ENCODE assay signal across 23 cellular contexts in the genomic region with DNA sequence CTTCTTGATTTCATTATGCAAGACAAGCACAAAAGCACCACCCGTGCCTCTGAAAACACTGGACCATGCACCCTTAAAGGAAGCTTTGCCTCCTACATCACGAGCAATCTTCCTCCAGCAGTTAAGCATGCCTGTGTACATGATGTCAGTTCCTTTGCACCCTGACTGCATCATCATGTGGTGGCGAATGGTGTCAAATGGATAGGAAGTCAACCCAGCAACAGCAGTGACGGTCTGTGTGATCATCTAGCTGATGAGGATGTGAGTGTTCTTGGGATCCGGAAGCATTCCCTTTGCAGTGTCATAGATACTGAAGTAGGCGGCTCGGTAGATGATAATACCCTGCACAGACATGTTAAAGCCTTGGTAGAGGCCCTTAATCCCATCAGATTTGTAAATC.
DNase-seq lines count a peak whose midpoint lies in the region; ATAC-seq, FAIRE-seq and TF ChIP-seq lines count a peak whose summit lies in the region.
"Had no signal": no experiment of that assay in that cellular context is flagged by ENCODE, and none has a peak within 500 bp of the region (broad histone marks: within the 10 kb centered on the region; RNA-seq: fewer than 3 reads in every experiment).

No MANE protein-coding gene starts in this region.

- WGBS in mesendoderm (ENCODE audit: extremely low coverage, insufficient coverage, low lambda C conversion rate) = no CpG with 5 or more reads among the region's 7 CpGs

- no peak overlapping the region for H3K23ac ChIP-seq in mesendoderm (ENCODE audit: low read length)

- TF ChIP-seq CTCF in bronchial epithelial cell (IDR thresholded peaks at IDR 0.05; ENCODE audit: insufficient read depth, low read length, severe bottlenecking) (no peak), dorsolateral prefrontal cortex (IDR thresholded peaks at IDR 0.05 in 54 of 56, conservative IDR thresholded peaks at IDR 0.05 in 2 of 56; ENCODE audit: low read depth in 1 of 56, partially characterized antibody in 56 of 56) (no peak)

- no peak overlapping the region for H2AK5ac ChIP-seq in mesendoderm (ENCODE audit: low read length)

- H3K9ac ChIP-seq in mesendoderm (ENCODE audit: low read length) = no peak overlapping the region
- H3K9ac ChIP-seq: BLaER1 treated with 17β-estradiol and CSF1 and Interleukin-3, amounts not matched to agents 10 nM and 100 nM had no signal

- no peak overlapping the region for H2BK120ac ChIP-seq in mesendoderm (ENCODE audit: low read depth, low read length)

- no peak overlapping the region for H3K4me2 ChIP-seq in mesendoderm (ENCODE audit: low read length)
- H3K4me2 ChIP-seq: A549; BLaER1 treated with 17β-estradiol and CSF1 and Interleukin-3, amounts not matched to agents 10 nM and 100 nM; GM23338 had no signal

- intact Hi-C loops in dorsolateral prefrontal cortex (cut with DNase I) = no loop called here

- no peak overlapping the region for H4K5ac ChIP-seq in mesendoderm (ENCODE audit: low read length)

- H3K27me3 ChIP-seq in bronchial epithelial cell (ENCODE audit: control insufficient read depth, insufficient read depth, low read length) (no peaks in the 10 kb centered on the region), dorsolateral prefrontal cortex (no peaks in the 10 kb centered on the region), mesendoderm (ENCODE audit: insufficient read depth, low read length, poor library complexity) (no peaks in the 10 kb centered on the region)
- H3K27me3 ChIP-seq: BE2C; BLaER1 treated with 17β-estradiol and CSF1 and Interleukin-3, amounts not matched to agents 10 nM and 100 nM had no signal

- no peak for ATAC-seq in GM19452 (IDR thresholded peaks at IDR 0.05; ENCODE audit: unreplicated experiment)
- ATAC-seq: A549, GM23338 had no signal

- no peak overlapping the region for H3K4me3 ChIP-seq in bronchial epithelial cell (ENCODE audit: low read depth, low read length)
- H3K4me3 ChIP-seq in dorsolateral prefrontal cortex = no peak overlapping the region
- no peak overlapping the region for H3K4me3 ChIP-seq in mesendoderm (ENCODE audit: low read length)
- H3K4me3 ChIP-seq: A549; BLaER1 treated with 17β-estradiol and CSF1 and Interleukin-3, amounts not matched to agents 10 nM and 100 nM; GM23338 had no signal

- no peak overlapping the region for H2BK15ac ChIP-seq in mesendoderm (replicated peaks; ENCODE audit: low read depth)

- no peak overlapping the region for H4K8ac ChIP-seq in mesendoderm (ENCODE audit: low read depth, low read length)

- H3K27ac ChIP-seq in dorsolateral prefrontal cortex (no peak overlapping the region), mesendoderm (ENCODE audit: low read depth, low read length) (no peak overlapping the region)
- H3K27ac ChIP-seq: A549; BLaER1 treated with 17β-estradiol and CSF1 and Interleukin-3, amounts not matched to agents 10 nM and 100 nM had no signal

- H3K79me2 ChIP-seq in mesendoderm (ENCODE audit: control insufficient read depth, insufficient read depth, low read length) = no peaks in the 10 kb centered on the region

- no peak overlapping the region for H2BK5ac ChIP-seq in mesendoderm (ENCODE audit: low read length)

- no peaks in the 10 kb centered on the region for H3K4me1 ChIP-seq in mesendoderm (ENCODE audit: control insufficient read depth, low read depth, low read length)
- H3K4me1 ChIP-seq: A549; BE2C; BLaER1 treated with 17β-estradiol and CSF1 and Interleukin-3, amounts not matched to agents 10 nM and 100 nM had no signal

- peak; percentile 23 for FAIRE-seq in bronchial epithelial cell (lab: Jason Lieb, UNC)
- FAIRE-seq: A549, D721Med, GM12892 had no signal

- H3K56ac ChIP-seq in mesendoderm (ENCODE audit: low read length) = no peak overlapping the region

- no peaks in the 10 kb centered on the region for H3K79me1 ChIP-seq in mesendoderm (ENCODE audit: low read length)

- H3K18ac ChIP-seq in mesendoderm (ENCODE audit: low read length) = no peak overlapping the region

- peak; percentile 59 for DNase-seq in HT1080 (ENCODE audit: low read depth)
- peak; percentile 50 for DNase-seq in NCI-H82 treated with DMSO at 0.1 percent for 48 hours (lab: John Stamatoyannopoulos, UW; ENCODE audit: unreplicated experiment)
- DNase-seq in bronchial epithelial cell (ENCODE audit: low read depth) = no peak
- DNase-seq in GF-D8 (lab: John Stamatoyannopoulos, UW) = no peak
- DNase-seq in dorsolateral prefrontal cortex = no peak
- no peak for DNase-seq in mesendoderm
- DNase-seq: 8988T; ACHN; AML-193; BE2C; CD4-positive, alpha-beta T cell; CD8-positive, alpha-beta memory T cell; DMS 273 treated with DMSO at 0.1 percent for 48 hours; DMS79; EL; H9; HFFc6 had no signal

- H3K36me3 ChIP-seq in bronchial epithelial cell (ENCODE audit: control insufficient read depth, insufficient read depth, low read length) = no peaks in the 10 kb centered on the region
- no peaks in the 10 kb centered on the region for H3K36me3 ChIP-seq in mesendoderm (ENCODE audit: control insufficient read depth, insufficient read depth, low read length)
- H3K36me3 ChIP-seq: BE2C; BLaER1 treated with 17β-estradiol and CSF1 and Interleukin-3, amounts not matched to agents 10 nM and 100 nM had no signal

- no peak overlapping the region for H3K4ac ChIP-seq in mesendoderm (ENCODE audit: low read depth, low read length)

Comparison
In these comparisons a context has a peak if more than half of its experiments do, and no peak if none do; other contexts are left out.
1. DNase-seq: peak in HT1080 (single experiment) and NCI-H82 treated with DMSO at 0.1 percent for 48 hours (single experiment); none in bronchial epithelial cell (single experiment), GF-D8 (single experiment), dorsolateral prefrontal cortex (0 of 10) and mesendoderm (single experiment).